1 cellular context compared by ENCODE assay signal in genomic region chr19:49129238-49129583, GRCh38.
TF ChIP-seq lines count a peak whose summit lies in the region.

No MANE protein-coding gene starts in this region.

TF ChIP-seq in WTC11, 78 proteins besides CTCF, POLR2A, EP300 and RAD21 (continued from another document):
- TF ChIP-seq ZNF532 (CRISPR knock-in tag; IDR thresholded peaks at IDR 0.05; ENCODE audit: borderline replicate concordance) = no peak
- TF ChIP-seq ZBTB43 (CRISPR knock-in tag; IDR thresholded peaks at IDR 0.05) = no peak
- TF ChIP-seq JUN (CRISPR knock-in tag; IDR thresholded peaks at IDR 0.05) = no peak
- TF ChIP-seq ZNF396 (CRISPR knock-in tag; IDR thresholded peaks at IDR 0.05; ENCODE audit: borderline replicate concordance) = no peak
- TF ChIP-seq GABPB1 (CRISPR knock-in tag; IDR thresholded peaks at IDR 0.05) = no peak
